In genomic region chr3:119601154-119601553, GRCh38 we compare ENCODE assay signal across 12 cellular contexts. TPM values are rescaled to one million over a fixed set of nuclear protein-coding genes. Genes with fewer than 3 reads are reported as not detected.
A peak's percentile ranks its signal among the peaks of the same experiment; 100 is the strongest.
DNase-seq lines count a peak whose midpoint lies in the region; ATAC-seq and FAIRE-seq lines count a peak whose summit lies in the region.
"Had no signal": no experiment of that assay in that cellular context is flagged by ENCODE, and none has a peak within 500 bp of the region (broad histone marks: within the 10 kb centered on the region; RNA-seq: fewer than 3 reads in every experiment).

No MANE protein-coding gene starts in this region.

- H3K27ac ChIP-seq in small intestine (ENCODE audit: low read depth in 1 of 2, low read length in 1 of 2), result no peak overlapping the region

- H3K4me1 ChIP-seq in small intestine (ENCODE audit: control insufficient read depth in 2 of 2, insufficient read depth in 1 of 2, low read depth in 1 of 2, low read length in 1 of 2), result no peaks in the 10 kb centered on the region

- ATAC-seq in GM18498 (IDR thresholded peaks at IDR 0.05; ENCODE audit: unreplicated experiment) (peak; percentile 20), GM19035 (IDR thresholded peaks at IDR 0.05; ENCODE audit: unreplicated experiment) (peak; percentile 22), HG03175 (IDR thresholded peaks at IDR 0.05; ENCODE audit: unreplicated experiment) (peak; percentile 23), left cardiac atrium (peak; percentile 25 to 74), HG02852 (IDR thresholded peaks at IDR 0.05; ENCODE audit: unreplicated experiment) (no peak)

- no peaks in the 10 kb centered on the region for H3K27me3 ChIP-seq in small intestine (ENCODE audit: control insufficient read depth in 2 of 2, insufficient read depth in 2 of 2, low read length in 2 of 2)
- H3K27me3 ChIP-seq: BE2C had no signal

- H3K4me3 ChIP-seq in small intestine (ENCODE audit: low read depth in 1 of 2, low read length in 2 of 2), result no peak overlapping the region
- H3K4me3 ChIP-seq: HAP-1 had no signal

- DNase-seq in left cardiac atrium (no peak), NCI-H187 (lab: John Stamatoyannopoulos, UW) (no peak), small intestine (no peak), AML-193 (lab: John Stamatoyannopoulos, UW) (no peak)
- DNase-seq: NCI-H2081, nucleus accumbens had no signal

- no peak for FAIRE-seq in small intestine (lab: Jason Lieb, UNC)

- H3K36me3 ChIP-seq in small intestine (ENCODE audit: control insufficient read depth in 2 of 2, insufficient read depth in 2 of 2, low read length in 2 of 2), result no peaks in the 10 kb centered on the region
- H3K36me3 ChIP-seq: BE2C, HAP-1 had no signal

- H3K9me3 ChIP-seq in small intestine (ENCODE audit: control insufficient read depth, low read depth), result no peaks in the 10 kb centered on the region
- H3K9me3 ChIP-seq: BE2C, HAP-1 had no signal

- 86 to 92% (median 91%) methylated on average over 3 of the region's 3 CpGs for WGBS in small intestine, 3 donors

- intact Hi-C loops in left cardiac atrium (cut with DNase I), result loop anchor here in 1 of 2 donors (5.0 kb wide), 1 partner anchor 36 kb away; no protein-coding TSS in a partner anchor

RNA-seq across cellular contexts. Expression of gene PLA1A, which starts 3.5 kb away (rescaled TPM):
- total RNA-seq in left cardiac atrium, result 1 to 10 TPM; 1.5 to 8.7 TPM
- 1 to 10 TPM in 1 of 3 donors, not detected in 2; 5.0 TPM for polyA plus RNA-seq in small intestine

RNA-seq across cellular contexts. Expression of gene ADPRH, which starts 21.9 kb away (rescaled TPM):
- total RNA-seq in left cardiac atrium, result 10 to 100 TPM in 1 of 2 donors, 1 to 10 TPM in 1; 9.4 to 10.8 TPM
- polyA plus RNA-seq in small intestine, result 1 to 10 TPM in 2 of 3 donors, under 1 TPM in 1; 0.89 to 5.4 (median 1.4) TPM

RNA-seq across cellular contexts. Expression of gene CD80, which starts 41.7 kb away (rescaled TPM):
- total RNA-seq in left cardiac atrium, result under 1 TPM; 0.10 to 0.21 TPM
- under 1 TPM in 2 of 3 donors, not detected in 1; 0.21 to 0.27 TPM for polyA plus RNA-seq in small intestine

RNA-seq across cellular contexts. Expression of gene POPDC2, which starts 59.2 kb away (rescaled TPM):
- total RNA-seq in left cardiac atrium, result 100 to 1,000 TPM; 383 to 677 TPM
- 1 to 10 TPM; 1.8 to 8.6 (median 2.0) TPM for polyA plus RNA-seq in small intestine
